8 cellular contexts compared by ENCODE assay signal in the genomic region with DNA sequence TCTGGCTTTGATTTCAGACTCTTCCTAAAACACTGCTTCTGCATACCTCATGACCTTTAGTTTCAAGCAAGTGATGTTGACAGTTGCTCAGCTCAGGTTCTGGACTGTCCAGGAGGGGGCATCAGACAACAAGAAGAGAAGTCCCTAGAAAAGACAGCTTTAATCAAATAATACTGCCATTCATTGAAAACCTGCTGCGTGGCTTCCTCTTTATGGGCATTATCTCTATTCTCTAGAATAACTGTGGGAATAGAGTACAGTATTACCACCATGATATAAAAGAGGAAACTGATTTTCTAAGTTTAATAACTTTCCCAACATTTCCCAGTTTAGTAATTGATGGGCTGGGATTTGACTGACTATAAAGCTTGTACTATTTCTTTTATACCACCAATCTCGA.
DNase-seq lines count a peak whose midpoint lies in the region; ATAC-seq lines count a peak whose summit lies in the region.

No MANE protein-coding gene starts in this region.

- no peak overlapping the region for H4K91ac ChIP-seq in mesenchymal stem cell (ENCODE audit: low read length)

- no peak overlapping the region for H3K4me2 ChIP-seq in mesenchymal stem cell (ENCODE audit: low read length, poor library complexity, severe bottlenecking)

- no peak overlapping the region for H3K9ac ChIP-seq in mesenchymal stem cell (ENCODE audit: low read length)

- H2BK120ac ChIP-seq in mesenchymal stem cell (ENCODE audit: low read depth, low read length) = no peak overlapping the region

- H3K9me3 ChIP-seq in mesenchymal stem cell (ENCODE audit: control insufficient read depth, low read length) = no peaks in the 10 kb centered on the region

- no peaks in the 10 kb centered on the region for H3K36me3 ChIP-seq in mesenchymal stem cell (ENCODE audit: control insufficient read depth in 1 of 2, insufficient read depth in 2 of 2, low read depth in 1 of 2, low read length in 2 of 2)

- H3K4me3 ChIP-seq in mesenchymal stem cell (ENCODE audit: insufficient read depth in 1 of 2, low read depth in 1 of 2, low read length in 2 of 2) = no peak overlapping the region

- no peak overlapping the region for H3K27ac ChIP-seq in mesenchymal stem cell (ENCODE audit: low read length, poor library complexity, severe bottlenecking)

- no peak overlapping the region for H2BK15ac ChIP-seq in mesenchymal stem cell (ENCODE audit: low read depth, poor library complexity, severe bottlenecking)

- no peak overlapping the region for H3K4ac ChIP-seq in mesenchymal stem cell (ENCODE audit: low read depth in 1 of 2, low read length in 2 of 2)

- no peak overlapping the region for H3K23ac ChIP-seq in mesenchymal stem cell (ENCODE audit: low read length in 2 of 2)

- H4K8ac ChIP-seq in mesenchymal stem cell (ENCODE audit: low read length) = no peak overlapping the region

- no peak overlapping the region for H3K18ac ChIP-seq in mesenchymal stem cell (ENCODE audit: low read depth in 1 of 2, low read length in 2 of 2)

- no peak overlapping the region for H2AFZ ChIP-seq in mesenchymal stem cell (ENCODE audit: low read depth, low read length)

- ATAC-seq in GM18519 (IDR thresholded peaks at IDR 0.05; ENCODE audit: low FRiP score, unreplicated experiment) (peak; percentile 43), HG03175 (IDR thresholded peaks at IDR 0.05; ENCODE audit: unreplicated experiment) (peak; percentile 85)
- peak; percentile 45 to 46 for ATAC-seq in activated CD4-positive, CD25-positive, alpha-beta regulatory T cell treated with anti-CD3 and anti-CD28 coated beads, Interleukin-2, amount 50 U/mL, for 24 hours
- peak; percentile 80 for ATAC-seq in stimulated activated naive CD8-positive, alpha-beta T cell treated with anti-CD3 and anti-CD28 coated beads, Interleukin-15, Interleukin-2, amounts not matched to agents 100 U/mL and 50 U/mL, for 24 hours

- H3K14ac ChIP-seq in mesenchymal stem cell (ENCODE audit: low read length in 2 of 2) = no peak overlapping the region

- peak; percentile 60 for DNase-seq in AG20443 (ENCODE audit: low spot score)
- DNase-seq in NCI-H345 (lab: John Stamatoyannopoulos, UW) = peak; percentile 64
- peak; percentile 71 for DNase-seq in ecto neural progenitor cell (ENCODE audit: low spot score)
- DNase-seq in mesenchymal stem cell = peak; percentile 74
- peak; percentile 52 for DNase-seq in stimulated activated naive CD8-positive, alpha-beta T cell treated with anti-CD3 and anti-CD28 coated beads, Interleukin-15, Interleukin-2, amounts not matched to agents 100 U/mL and 50 U/mL, for 24 hours

- H3K79me1 ChIP-seq in mesenchymal stem cell (replicated peaks; ENCODE audit: low read length, poor library complexity, severe bottlenecking) = no peaks in the 10 kb centered on the region

- H3K27me3 ChIP-seq in mesenchymal stem cell (ENCODE audit: control insufficient read depth in 1 of 2, insufficient read depth in 1 of 2, low read length in 2 of 2) = no peaks in the 10 kb centered on the region

- no peaks in the 10 kb centered on the region for H3K4me1 ChIP-seq in mesenchymal stem cell (ENCODE audit: control insufficient read depth, insufficient read depth, low read depth, low read length)

- no CpG with 5 or more reads among the region's 2 CpGs for WGBS in mesenchymal stem cell

- H2BK12ac ChIP-seq in mesenchymal stem cell (ENCODE audit: low read length in 2 of 2) = no peak overlapping the region

- H2BK5ac ChIP-seq in mesenchymal stem cell (ENCODE audit: low read depth, low read length, poor library complexity, severe bottlenecking) = no peak overlapping the region

- H2AK5ac ChIP-seq in mesenchymal stem cell (ENCODE audit: low read length, severe bottlenecking) = no peak overlapping the region
